In the genomic region with DNA sequence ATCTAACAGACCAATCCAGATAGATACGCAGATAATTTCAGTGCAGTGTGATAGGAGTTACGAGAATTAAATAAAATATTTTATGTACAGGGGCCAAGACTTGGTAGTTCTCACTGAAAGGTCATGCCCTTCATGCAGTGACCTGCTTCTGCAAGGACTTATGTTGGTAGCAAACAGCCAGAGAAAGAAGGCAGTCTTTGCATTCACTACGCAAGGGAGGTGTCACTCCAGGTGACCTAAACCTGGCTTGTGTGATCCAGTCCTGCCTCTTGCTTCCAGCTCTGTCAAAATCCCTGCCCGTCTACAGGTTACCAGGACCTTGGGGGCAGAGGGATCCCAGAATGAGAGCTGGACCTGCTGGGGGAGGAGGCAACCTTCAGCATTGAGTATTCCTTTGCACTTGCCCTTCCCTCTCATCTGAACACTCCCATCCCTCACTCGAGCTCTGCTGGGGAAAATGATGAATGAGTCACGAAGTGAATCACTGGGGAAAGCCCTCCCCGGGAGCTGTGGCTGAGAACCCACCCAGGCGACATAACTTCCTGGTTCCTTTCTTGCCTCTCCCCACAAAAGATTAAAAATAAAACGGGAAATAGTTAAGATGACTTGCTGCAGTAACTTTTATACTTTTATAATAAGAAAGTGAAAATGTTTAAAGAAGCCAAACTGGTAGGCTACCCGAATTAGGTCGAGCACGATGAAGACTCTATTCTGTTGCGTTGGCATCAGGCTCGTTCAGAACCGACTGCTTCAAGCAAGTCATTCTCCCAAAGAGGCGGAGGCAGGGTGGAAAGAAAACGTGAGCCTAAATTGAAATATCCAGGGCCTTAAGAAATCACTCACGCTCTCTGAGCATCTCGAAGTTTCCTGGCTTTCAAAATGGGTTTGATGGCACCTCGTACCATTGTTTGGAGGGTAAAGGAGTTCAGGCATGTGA, we compare ENCODE assay signal across 8 cellular contexts.
A peak's percentile ranks its signal among the peaks of the same experiment; 100 is the strongest.
DNase-seq lines count a peak whose midpoint lies in the region; ATAC-seq and TF ChIP-seq lines count a peak whose summit lies in the region.

No MANE protein-coding gene starts in this region.

- H3K4me3 Mint-ChIP-seq in CD4-positive, alpha-beta memory T cell = peak overlapping the region; percentile 36 to 74 (median 67)
- H3K4me3 Mint-ChIP-seq in stimulated activated naive B cell treated with anti-CD40 and anti-IgM and Interleukin-4, amounts not matched to agents 10 μg/mL and 1 μg/mL and 100 μg/mL, for 72 hours = peak overlapping the region; percentile 37 to 65

- no peaks in the 10 kb centered on the region for H3K27me3 ChIP-seq in CD4-positive, alpha-beta memory T cell (ENCODE audit: insufficient read depth, low read length)
- H3K27me3 ChIP-seq in lower lobe of right lung (ENCODE audit: low read depth) = no peaks in the 10 kb centered on the region

- no peaks in the 10 kb centered on the region for H3K9me3 ChIP-seq in CD4-positive, alpha-beta memory T cell (ENCODE audit: control insufficient read depth in 1 of 2, low read length in 2 of 2)
- H3K9me3 ChIP-seq in lower lobe of right lung = no peaks in the 10 kb centered on the region

- H3K4me1 ChIP-seq in CD4-positive, alpha-beta memory T cell (ENCODE audit: insufficient read depth, low read length) = peaks cover 43% of the 10 kb centered on the region
- peaks cover 44% of the 10 kb centered on the region for H3K4me1 ChIP-seq in lower lobe of right lung

- POLR2A ChIA-PET in CD4-positive, alpha-beta memory T cell (lab: Charles Lee; ENCODE audit: partially characterized antibody) = no interaction called here
- POLR2A ChIA-PET in HEK293T (lab: Yijun Ruan, JAX) = no interaction called here

- no peaks in the 10 kb centered on the region for H3K36me3 ChIP-seq in CD4-positive, alpha-beta memory T cell (ENCODE audit: insufficient read depth, low read length)
- H3K36me3 ChIP-seq in lower lobe of right lung = no peaks in the 10 kb centered on the region

- peak; percentile 63 for ATAC-seq in HG02642 (IDR thresholded peaks at IDR 0.05; ENCODE audit: poor library complexity, unreplicated experiment)
- peak; percentile 82 to 83 for ATAC-seq in lower lobe of right lung
- peak; percentile 64 to 75 for ATAC-seq in stimulated activated naive B cell treated with anti-CD40 and anti-IgM and Interleukin-4, amounts not matched to agents 10 μg/mL and 1 μg/mL and 100 μg/mL, for 72 hours (replicated peaks)

- intact Hi-C loops in CD4-positive, alpha-beta memory T cell (cut with micrococcal nuclease) = no loop called here
- intact Hi-C loops in lower lobe of right lung (cut with DNase I) = no loop called here

- H3K27ac ChIP-seq in CD4-positive, alpha-beta memory T cell (ENCODE audit: low read depth, low read length) = no peak overlapping the region
- H3K27ac ChIP-seq in lower lobe of right lung = peak overlapping the region; percentile 51

- H3K9me3 Mint-ChIP-seq in CD4-positive, alpha-beta memory T cell = no peaks in the 10 kb centered on the region
- peaks cover 0 to 2% of the 10 kb centered on the region in 2 donors for H3K9me3 Mint-ChIP-seq in stimulated activated naive B cell treated with anti-CD40 and anti-IgM and Interleukin-4, amounts not matched to agents 10 μg/mL and 1 μg/mL and 100 μg/mL, for 72 hours

- peak overlapping the region in 6 of 7 donors; percentile 36 to 87 (median 79) for H3K27ac Mint-ChIP-seq in CD4-positive, alpha-beta memory T cell
- peak overlapping the region; percentile 22 for H3K27ac Mint-ChIP-seq in stimulated activated naive B cell treated with anti-CD40 and anti-IgM and Interleukin-4, amounts not matched to agents 10 μg/mL and 1 μg/mL and 100 μg/mL, for 72 hours

- TF ChIP-seq CTCF in lower lobe of right lung (IDR thresholded peaks at IDR 0.05) = no peak

- no peaks in the 10 kb centered on the region for H3K27me3 Mint-ChIP-seq in CD4-positive, alpha-beta memory T cell
- peaks cover 0 to 7% of the 10 kb centered on the region in 2 donors for H3K27me3 Mint-ChIP-seq in stimulated activated naive B cell treated with anti-CD40 and anti-IgM and Interleukin-4, amounts not matched to agents 10 μg/mL and 1 μg/mL and 100 μg/mL, for 72 hours

- no peaks in the 10 kb centered on the region for H3K36me3 Mint-ChIP-seq in CD4-positive, alpha-beta memory T cell
- H3K36me3 Mint-ChIP-seq in stimulated activated naive B cell treated with anti-CD40 and anti-IgM and Interleukin-4, amounts not matched to agents 10 μg/mL and 1 μg/mL and 100 μg/mL, for 72 hours = no peaks in the 10 kb centered on the region

- H3K4me3 ChIP-seq in CD4-positive, alpha-beta memory T cell (ENCODE audit: low read length in 2 of 2) = no peak overlapping the region
- peak overlapping the region; percentile 28 for H3K4me3 ChIP-seq in lower lobe of right lung

- CTCF ChIA-PET in CD4-positive, alpha-beta memory T cell (lab: Charles Lee; ENCODE audit: partially characterized antibody) = interaction anchor here (1.0 to 2.7 kb wide), 4 partner anchors 10 to 520 kb away, joined by 3 to 7 read pairs (median 3); no protein-coding TSS in a partner anchor
- CTCF ChIA-PET in HEK293T (lab: Yijun Ruan, JAX) = no interaction called here

- DNase-seq in CD4-positive, alpha-beta memory T cell = peak in 2 of 5 donors; percentile 8 to 71
- DNase-seq in SKM-1 (lab: John Stamatoyannopoulos, UW; ENCODE audit: unreplicated experiment) = peak; percentile 25
- DNase-seq in astrocyte of the hippocampus (ENCODE audit: low read depth, low spot score) = peak; percentile 92
- no peak for DNase-seq in lower lobe of right lung
- peak; percentile 38 for DNase-seq in stimulated activated naive B cell treated with anti-CD40 and anti-IgM and Interleukin-4, amounts not matched to agents 10 μg/mL and 1 μg/mL and 100 μg/mL, for 72 hours
- DNase-seq in HEK293T (ENCODE audit: extremely low spot score) = no peak
- DNase-seq in NCI-H510A treated with DMSO at 0.1 percent for 48 hours (lab: John Stamatoyannopoulos, UW) = no peak

- peaks cover 53 to 83% (median 66%) of the 10 kb centered on the region in 4 donors for H3K4me1 Mint-ChIP-seq in CD4-positive, alpha-beta memory T cell
- peaks cover 25 to 42% of the 10 kb centered on the region in 2 donors for H3K4me1 Mint-ChIP-seq in stimulated activated naive B cell treated with anti-CD40 and anti-IgM and Interleukin-4, amounts not matched to agents 10 μg/mL and 1 μg/mL and 100 μg/mL, for 72 hours

TF ChIP-seq in HEK293T, 16 proteins besides CTCF, POLR2A, EP300 and RAD21:
- TF ChIP-seq PKNOX1 (IDR thresholded peaks at IDR 0.05) (no peak), LEF1 (IDR thresholded peaks at IDR 0.05; ENCODE audit: borderline replicate concordance) (no peak), FOXA1 (IDR thresholded peaks at IDR 0.05) (no peak)

Comparison
In these comparisons a context has a peak if more than half of its experiments do, and no peak if none do; other contexts are left out.
1. DNase-seq: peak in SKM-1 (single experiment), astrocyte of the hippocampus (single experiment) and stimulated activated naive B cell treated with anti-CD40 and anti-IgM and Interleukin-4, amounts not matched to agents 10 μg/mL and 1 μg/mL and 100 μg/mL, for 72 hours (single experiment); none in lower lobe of right lung (single experiment), HEK293T (single experiment) and NCI-H510A treated with DMSO at 0.1 percent for 48 hours (single experiment).
2. Peak in every context shown above with its lines, with median percentiles within 50 percentile points of each other: ATAC-seq.